In genomic region chr1:1202831-1203560, GRCh38 we compare ENCODE assay signal across 16 cellular contexts. TPM values are rescaled to one million over a fixed set of nuclear protein-coding genes. Genes with fewer than 3 reads are reported as not detected.
DNase-seq lines count a peak whose midpoint lies in the region; ATAC-seq and TF ChIP-seq lines count a peak whose summit lies in the region.
"Had no signal": no experiment of that assay in that cellular context is flagged by ENCODE, and none has a peak within 500 bp of the region (broad histone marks: within the 10 kb centered on the region; RNA-seq: fewer than 3 reads in every experiment).

No MANE protein-coding gene starts in this region.

- TF ChIP-seq POLR2A in stomach (IDR thresholded peaks at IDR 0.05): no peak

- 71% methylated on average over 27 of the region's 27 CpGs for WGBS in right cardiac atrium
- 54 to 80% (median 58%) methylated on average over 13 to 27 of the region's 27 CpGs for WGBS in stomach, 5 donors

- DNase-seq in NCI-H146 (lab: John Stamatoyannopoulos, UW): peak; percentile 25
- DNase-seq in NCI-H146 treated with DMSO at 0.1 percent for 48 hours (lab: John Stamatoyannopoulos, UW; ENCODE audit: unreplicated experiment): no peak
- peak; percentile 31 for DNase-seq in stimulated activated naive CD8-positive, alpha-beta T cell treated with anti-CD3 and anti-CD28 coated beads, Interleukin-15, Interleukin-2, amounts not matched to agents 100 U/mL and 50 U/mL, for 24 hours
- no peak for DNase-seq in stimulated activated naive CD8-positive, alpha-beta T cell treated with anti-CD3 and anti-CD28 coated beads, Interleukin-15, amount 100 ng/mL, for 72 hours
- peak; percentile 15 to 55 (median 32) for DNase-seq in right cardiac atrium
- DNase-seq in medulla oblongata (ENCODE audit: extremely low spot score): no peak
- DNase-seq in COLO829 (ENCODE audit: low spot score): no peak
- DNase-seq in stomach: no peak
- DNase-seq: 8988T, PC-3 had no signal

- no peaks in the 10 kb centered on the region for H3K36me3 ChIP-seq in stomach
- H3K36me3 ChIP-seq: HAP-1 had no signal

- peaks cover 55% of the 10 kb centered on the region for H3K4me1 Mint-ChIP-seq in stimulated activated naive CD8-positive, alpha-beta T cell treated with anti-CD3 and anti-CD28 coated beads, Interleukin-15, amount 100 ng/mL, for 72 hours

- no peaks in the 10 kb centered on the region for H3K27me3 Mint-ChIP-seq in stimulated activated naive CD8-positive, alpha-beta T cell treated with anti-CD3 and anti-CD28 coated beads, Interleukin-15, amount 100 ng/mL, for 72 hours

- H3K27me3 ChIP-seq in right cardiac atrium (ENCODE audit: control insufficient read depth, insufficient read depth) (no peaks in the 10 kb centered on the region), stomach (peaks cover 8 to 82% (median 61%) of the 10 kb centered on the region in 3 donors)

- H3K4me3 ChIP-seq in right cardiac atrium (ENCODE audit: low read length): no peak overlapping the region
- H3K4me3 ChIP-seq in stomach: no peak overlapping the region
- H3K4me3 ChIP-seq: HAP-1, SK-N-MC had no signal

- no peak for TF ChIP-seq CTCF in stomach (IDR thresholded peaks at IDR 0.05)

- H3K4me3 Mint-ChIP-seq in stimulated activated naive CD8-positive, alpha-beta T cell treated with anti-CD3 and anti-CD28 coated beads, Interleukin-15, amount 100 ng/mL, for 72 hours: no peak overlapping the region

- intact Hi-C loops in right cardiac atrium (cut with DNase I): no loop called here
- intact Hi-C loops in stomach (cut with DNase I; ENCODE audit: low total_unique reads): no loop called here

- TF ChIP-seq EP300 in stomach (IDR thresholded peaks at IDR 0.05): no peak

- H3K4me1 ChIP-seq in right cardiac atrium (ENCODE audit: control insufficient read depth, insufficient read depth, low read length) (no peaks in the 10 kb centered on the region), stomach (peaks cover 20 to 42% (median 34%) of the 10 kb centered on the region in 4 donors)
- H3K4me1 ChIP-seq: HAP-1 had no signal

- H3K27ac ChIP-seq in right cardiac atrium (ENCODE audit: low read length) (no peak overlapping the region), stomach (no peak overlapping the region)
- H3K27ac ChIP-seq: C4-2B, epithelial cell of prostate, SK-N-MC had no signal

- no peak overlapping the region for H3K27ac Mint-ChIP-seq in stimulated activated naive CD8-positive, alpha-beta T cell treated with anti-CD3 and anti-CD28 coated beads, Interleukin-15, amount 100 ng/mL, for 72 hours

- H3K9me3 ChIP-seq in right cardiac atrium (ENCODE audit: control insufficient read depth, low read length) (no peaks in the 10 kb centered on the region), stomach (no peaks in the 10 kb centered on the region)
- H3K9me3 ChIP-seq: HAP-1 had no signal

- ATAC-seq in stimulated activated naive CD8-positive, alpha-beta T cell treated with anti-CD3 and anti-CD28 coated beads, Interleukin-15, Interleukin-2, amounts not matched to agents 100 U/mL and 50 U/mL, for 24 hours: no peak
- ATAC-seq in stimulated activated naive CD8-positive, alpha-beta T cell treated with anti-CD3 and anti-CD28 coated beads, Interleukin-15, amount 100 ng/mL, for 72 hours: no peak
- ATAC-seq in right cardiac atrium: no peak
- ATAC-seq: PC-3 had no signal

- H3K9me3 Mint-ChIP-seq in stimulated activated naive CD8-positive, alpha-beta T cell treated with anti-CD3 and anti-CD28 coated beads, Interleukin-15, amount 100 ng/mL, for 72 hours: no peaks in the 10 kb centered on the region

RNA-seq across cellular contexts. Expression of gene TNFRSF18, which starts 3.4 kb away (rescaled TPM):
- total RNA-seq in right cardiac atrium: under 1 TPM in 1 of 4 donors, not detected in 3; 0.38 TPM
- polyA plus RNA-seq in right cardiac atrium: 0.14 TPM
- 10 to 100 TPM in 1 of 5 donors, 1 to 10 TPM in 1, not detected in 3; 1.7 to 11.9 TPM for total RNA-seq in stomach
- polyA plus RNA-seq in stomach: 1 to 10 TPM in 1 of 3 donors, under 1 TPM in 1, not detected in 1; 0.37 to 3.6 TPM
- total RNA-seq: NCI-H460, osteocyte had no signal

RNA-seq across cellular contexts. Expression of gene TNFRSF4, which starts 11.0 kb away (rescaled TPM):
- 1 to 10 TPM; 1.0 to 2.0 (median 1.2) TPM for total RNA-seq in right cardiac atrium
- polyA plus RNA-seq in right cardiac atrium: 2.3 TPM
- under 1 TPM in 1 of 5 donors, not detected in 4; 0.55 TPM for total RNA-seq in stomach
- 1 to 10 TPM; 1.7 to 4.5 (median 4.2) TPM for polyA plus RNA-seq in stomach
- total RNA-seq: NCI-H460 had no signal

RNA-seq across cellular contexts. Expression of gene SDF4, which starts 28.8 kb away (rescaled TPM):
- total RNA-seq in right cardiac atrium (100 to 1,000 TPM; 156 to 215 (median 168) TPM), stomach (100 to 1,000 TPM in 2 of 5 donors, 10 to 100 TPM in 3; 50.3 to 404 (median 65.3) TPM)
- polyA plus RNA-seq in right cardiac atrium (165 TPM), stomach (10 to 100 TPM; 50.4 to 83.6 (median 61.9) TPM)

RNA-seq across cellular contexts. Expression of gene B3GALT6, which starts 29.0 kb away (rescaled TPM):
- 10 to 100 TPM; 10.2 to 13.3 (median 12.0) TPM for total RNA-seq in right cardiac atrium
- 9.1 TPM for polyA plus RNA-seq in right cardiac atrium
- total RNA-seq in stomach: 10 to 100 TPM in 1 of 5 donors, 1 to 10 TPM in 3, not detected in 1; 1.8 to 13.8 (median 8.1) TPM
- 1 to 10 TPM; 3.7 to 9.7 (median 6.7) TPM for polyA plus RNA-seq in stomach

RNA-seq across cellular contexts. Expression of gene TTLL10, which starts 29.3 kb away (rescaled TPM):
- total RNA-seq in right cardiac atrium: not detected
- polyA plus RNA-seq in right cardiac atrium: 0.09 TPM
- total RNA-seq in stomach: 1 to 10 TPM in 1 of 5 donors, not detected in 4; 6.4 TPM
- under 1 TPM in 2 of 3 donors, not detected in 1; 0.13 to 0.46 TPM for polyA plus RNA-seq in stomach
- total RNA-seq: NCI-H460, osteocyte had no signal

Comparison
In these comparisons a context has a peak if more than half of its experiments do, and no peak if none do; other contexts are left out.
1. DNase-seq: peak in NCI-H146 (single experiment), stimulated activated naive CD8-positive, alpha-beta T cell treated with anti-CD3 and anti-CD28 coated beads, Interleukin-15, Interleukin-2, amounts not matched to agents 100 U/mL and 50 U/mL, for 24 hours (single experiment) and right cardiac atrium (3 of 3); none in NCI-H146 treated with DMSO at 0.1 percent for 48 hours (single experiment), stimulated activated naive CD8-positive, alpha-beta T cell treated with anti-CD3 and anti-CD28 coated beads, Interleukin-15, amount 100 ng/mL, for 72 hours (0 of 2), medulla oblongata (single experiment), COLO829 (single experiment) and stomach (single experiment).